8 cellular contexts compared by ENCODE assay signal in genomic region chr4:141133146-141134006, GRCh38. TPM values are rescaled to one million over a fixed set of nuclear protein-coding genes. Genes with fewer than 3 reads are reported as not detected.
DNase-seq lines count a peak whose midpoint lies in the region; ATAC-seq and TF ChIP-seq lines count a peak whose summit lies in the region.

TSS of gene RNF150 (minus strand) at chr4:141133469.

- intact Hi-C loops in left ventricle myocardium inferior (cut with micrococcal nuclease) (loop anchor here (5.0 kb wide), 1 partner anchor 271 kb away; no protein-coding TSS in a partner anchor), ovary (cut with DNase I) (loop anchor here (2.0 to 10.0 kb wide), 4 partner anchors 196 to 769 kb away; no protein-coding TSS in a partner anchor), aorta (cut with DNase I) (loop anchor here (1.0 to 10.0 kb wide), 6 partner anchors 136 to 759 kb away; partner anchors contain the start of gene SCOC (in 1 of the 2))

- peak; percentile 28 for TF ChIP-seq POLR2A in ovary (IDR thresholded peaks at IDR 0.05)

- H3K27ac Mint-ChIP-seq in IgD-negative memory B cell, result no peak within 1 kb of the TSS

- H3K27ac ChIP-seq in left ventricle myocardium inferior (replicated peaks), result peak within 1 kb of the TSS; percentile 94
- H3K27ac ChIP-seq in ovary, result peak within 1 kb of the TSS; percentile 68 to 73
- peak within 1 kb of the TSS in 1 of 2 donors; percentile 52 for H3K27ac ChIP-seq in aorta (ENCODE audit: low read depth in 1 of 2, low read length in 2 of 2)

- peaks cover 58% of the 10 kb centered on the region for H3K4me1 ChIP-seq in left ventricle myocardium inferior
- peaks cover 5% of the 10 kb centered on the region for H3K4me1 ChIP-seq in ovary (ENCODE audit: insufficient read depth)
- H3K4me1 ChIP-seq in aorta (ENCODE audit: control insufficient read depth in 1 of 2, insufficient read depth in 2 of 2, low read length in 2 of 2), result peaks cover 0 to under 1% of the 10 kb centered on the region in 2 donors

- ATAC-seq in GM21526 (IDR thresholded peaks at IDR 0.05; ENCODE audit: low FRiP score, unreplicated experiment) (peak; percentile 79), aorta (ENCODE audit: low FRiP score) (peak; percentile 92)

- TF ChIP-seq CTCF in left ventricle myocardium inferior (IDR thresholded peaks at IDR 0.05; ENCODE audit: borderline replicate concordance) (peak; percentile 72), ovary (IDR thresholded peaks at IDR 0.05) (peak; percentile 68 to 83 (median 79))

- H3K36me3 ChIP-seq in left ventricle myocardium inferior, result no peaks in the 10 kb centered on the region
- no peaks in the 10 kb centered on the region for H3K36me3 ChIP-seq in ovary
- no peaks in the 10 kb centered on the region for H3K36me3 ChIP-seq in aorta (ENCODE audit: control insufficient read depth in 1 of 2, insufficient read depth in 2 of 2, low read length in 1 of 2)

- peak within 1 kb of the TSS; percentile 94 for H3K4me3 ChIP-seq in left ventricle myocardium inferior
- H3K4me3 ChIP-seq in ovary, result peak within 1 kb of the TSS; percentile 95
- peak within 1 kb of the TSS; percentile 69 to 71 for H3K4me3 ChIP-seq in aorta (ENCODE audit: low read length in 2 of 2)

- peaks cover 28% of the 10 kb centered on the region for H3K27me3 ChIP-seq in left ventricle myocardium inferior (ENCODE audit: low read depth)
- no peaks in the 10 kb centered on the region for H3K27me3 ChIP-seq in ovary
- H3K27me3 ChIP-seq in aorta (ENCODE audit: control insufficient read depth in 1 of 2, insufficient read depth in 2 of 2, low read length in 1 of 2), result no peaks in the 10 kb centered on the region

- TF ChIP-seq EP300 in ovary (IDR thresholded peaks at IDR 0.05), result no peak

- H3K36me3 Mint-ChIP-seq in IgD-negative memory B cell, result no peaks in the 10 kb centered on the region

- peak; percentile 83 for DNase-seq in DMS153 treated with DMSO at 0.1 percent for 48 hours (lab: John Stamatoyannopoulos, UW; ENCODE audit: unreplicated experiment)
- DNase-seq in OCI-M1 (lab: John Stamatoyannopoulos, UW), result peak; percentile 92
- peak; percentile 21 to 89 (median 74) for DNase-seq in anterior cingulate cortex (lab: John Stamatoyannopoulos, UW)
- peak; percentile 72 for DNase-seq in left ventricle myocardium inferior
- DNase-seq in ovary, result peak; percentile 76 to 88 (median 85)
- DNase-seq in aorta, result peak; percentile 81 to 89

- WGBS in ovary, 3 donors, result 1 to 2% (median 1%) methylated on average over 38 to 50 of the region's 50 CpGs
- 1% methylated on average over 46 to 50 of the region's 50 CpGs for WGBS in aorta, 2 donors

- no peaks in the 10 kb centered on the region for H3K9me3 ChIP-seq in left ventricle myocardium inferior (replicated peaks)
- no peaks in the 10 kb centered on the region for H3K9me3 ChIP-seq in ovary
- no peaks in the 10 kb centered on the region for H3K9me3 ChIP-seq in aorta (ENCODE audit: control insufficient read depth, low read length)

- peaks cover 6 to 11% (median 8%) of the 10 kb centered on the region in 3 donors for H3K4me1 Mint-ChIP-seq in IgD-negative memory B cell

- peak within 1 kb of the TSS; percentile 24 to 94 (median 88) for H3K4me3 Mint-ChIP-seq in IgD-negative memory B cell

- H3K27me3 Mint-ChIP-seq in IgD-negative memory B cell, result peaks cover 47% of the 10 kb centered on the region

- H3K9me3 Mint-ChIP-seq in IgD-negative memory B cell, result no peaks in the 10 kb centered on the region

RNA-seq across cellular contexts. Expression of gene RNF150, which starts in this region (rescaled TPM):
- polyA plus RNA-seq in IgD-negative memory B cell, result not detected
- total RNA-seq in left ventricle myocardium inferior, result 68.0 TPM
- total RNA-seq in ovary, result 10 to 100 TPM; 14.7 to 43.2 (median 34.5) TPM
- 10 to 100 TPM in 1 of 2 donors, 1 to 10 TPM in 1; 7.6 to 20.7 TPM for polyA plus RNA-seq in ovary
- 10 to 100 TPM; 18.4 to 22.8 TPM for total RNA-seq in aorta
- 1 to 10 TPM; 2.0 to 2.8 TPM for polyA plus RNA-seq in aorta
